36 cellular contexts compared by ENCODE assay signal in genomic region chr1:222325506-222325905, GRCh38.
"Had no signal": no experiment of that assay in that cellular context is flagged by ENCODE, and none has a peak within 500 bp of the region (broad histone marks: within the 10 kb centered on the region; RNA-seq: fewer than 3 reads in every experiment).

No MANE protein-coding gene starts in this region.

- ATAC-seq: activated CD8-positive, alpha-beta memory T cell treated with anti-CD3 and anti-CD28 coated beads, Interleukin-2, amount 10 ng/mL, durations not matched to agents 7 days and 5 days; activated CD8-positive, alpha-beta T cell treated with anti-CD3 and anti-CD28 coated beads, Interleukin-2, amount 10 ng/mL, durations not matched to agents 7 days and 5 days; activated naive CD4-positive, alpha-beta T cell treated with anti-CD3 and anti-CD28 coated beads, Interleukin-2, amount 50 U/mL, for 72 hours; activated T-helper 17 cell treated with anti-CD3 and anti-CD28 coated beads, Interleukin-2, amount 50 U/mL, for 72 hours; body of pancreas had no signal

- FAIRE-seq: astrocyte, TTC549 had no signal

- H3K36me3 Mint-ChIP-seq: activated CD8-positive, alpha-beta memory T cell treated with anti-CD3 and anti-CD28 coated beads, Interleukin-2, amount 10 ng/mL, durations not matched to agents 7 days and 5 days; activated naive CD4-positive, alpha-beta T cell treated with anti-CD3 and anti-CD28 coated beads, Interleukin-2, amount 50 U/mL, for 72 hours had no signal

- H3K27ac Mint-ChIP-seq: activated B cell treated with CpG ODN at 0.5 μM for 24 hours; activated CD4-positive, alpha-beta memory T cell treated with anti-CD3 and anti-CD28 coated beads, Interleukin-2, amount 10 ng/mL, durations not matched to agents 7 days and 5 days; activated CD4-positive, alpha-beta T cell treated with anti-CD3 and anti-CD28 coated beads, Interleukin-2, amount 10 ng/mL, durations not matched to agents 24 days and 14 days; activated CD8-positive, alpha-beta memory T cell treated with anti-CD3 and anti-CD28 coated beads, Interleukin-2, amount 10 ng/mL, durations not matched to agents 7 days and 5 days; activated CD8-positive, alpha-beta T cell treated with anti-CD3 and anti-CD28 coated beads, Interleukin-2, amount 10 ng/mL, durations not matched to agents 7 days and 5 days; activated naive CD4-positive, alpha-beta T cell treated with anti-CD3 and anti-CD28 coated beads for 36 hours; activated naive CD4-positive, alpha-beta T cell treated with anti-CD3 and anti-CD28 coated beads, Interleukin-2, amount 50 U/mL, for 72 hours; activated naive CD8-positive, alpha-beta T cell treated with anti-CD3 and anti-CD28 coated beads for 36 hours; activated T-cell treated with anti-CD3 and anti-CD28 coated beads, Interleukin-2, amount 50 U/mL, for 24 hours; activated T-helper 1 cell treated with anti-CD3 and anti-CD28 coated beads, Interleukin-12 subunit alpha, Interleukin-12 subunit beta, Interleukin-2, Interleukin-4 antibody, amounts not matched to agents 30 ng/mL and 10 ng/mL and 1 ng/mL, durations not matched to agents 14 hours and 24 hours and 36 hours; activated T-helper 17 cell treated with anti-CD3 and anti-CD28 coated beads, Interleukin-2, amount 50 U/mL, for 72 hours; T-helper 1 cell treated with Interleukin-12 subunit alpha and Interleukin-12 subunit beta and Interleukin-4 antibody, amounts not matched to agents 30 μg/mL and 1 μg/mL, for 36 hours; T-helper 2 cell treated with Interferon-gamma antibody and Interleukin-4, amounts not matched to agents 5 μg/mL and 100 μg/mL, for 36 hours had no signal

- H3K9me3 ChIP-seq: adrenal gland, body of pancreas, breast epithelium had no signal

- H3K4me1 Mint-ChIP-seq: activated B cell treated with CpG ODN at 0.5 μM for 24 hours; activated CD4-positive, alpha-beta memory T cell treated with anti-CD3 and anti-CD28 coated beads, Interleukin-2, amount 10 ng/mL, durations not matched to agents 7 days and 5 days; activated CD4-positive, alpha-beta T cell treated with anti-CD3 and anti-CD28 coated beads, Interleukin-2, amount 10 ng/mL, durations not matched to agents 24 days and 14 days; activated CD8-positive, alpha-beta memory T cell treated with anti-CD3 and anti-CD28 coated beads, Interleukin-2, amount 10 ng/mL, durations not matched to agents 7 days and 5 days; activated naive CD8-positive, alpha-beta T cell treated with anti-CD3 and anti-CD28 coated beads for 36 hours had no signal

- H3K27me3 Mint-ChIP-seq: activated CD4-positive, alpha-beta memory T cell treated with anti-CD3 and anti-CD28 coated beads, Interleukin-2, amount 10 ng/mL, durations not matched to agents 7 days and 5 days; activated CD4-positive, alpha-beta T cell treated with anti-CD3 and anti-CD28 coated beads, Interleukin-2, amount 10 ng/mL, durations not matched to agents 24 days and 14 days; activated CD8-positive, alpha-beta memory T cell treated with anti-CD3 and anti-CD28 coated beads, Interleukin-2, amount 10 ng/mL, durations not matched to agents 7 days and 5 days; activated naive CD8-positive, alpha-beta T cell treated with anti-CD3 and anti-CD28 coated beads for 36 hours; activated T-cell treated with anti-CD3 and anti-CD28 coated beads, Interleukin-2, amount 50 U/mL, for 24 hours; activated T-helper 17 cell treated with anti-CD3 and anti-CD28 coated beads, Interleukin-2, amount 50 U/mL, for 72 hours had no signal

- DNase-seq: activated B cell treated with CpG ODN at 0.5 μM for 24 hours; activated CD4-positive, alpha-beta memory T cell treated with anti-CD3 and anti-CD28 coated beads, Interleukin-2, amount 10 ng/mL, durations not matched to agents 7 days and 5 days; activated CD4-positive, alpha-beta T cell treated with anti-CD3 and anti-CD28 coated beads for 4 hours; activated CD4-positive, alpha-beta T cell treated with anti-CD3 and anti-CD28 coated beads, Interleukin-2, amount 10 ng/mL, durations not matched to agents 24 days and 14 days; activated CD4-positive, alpha-beta T cell treated with anti-CD3 and anti-CD28 coated beads, Interleukin-2, amount 50 U/mL, for 48 hours; activated CD4-positive, CD25-positive, alpha-beta regulatory T cell treated with anti-CD3 and anti-CD28 coated beads, Interleukin-2, amount 50 U/mL, for 72 hours; activated CD8-positive, alpha-beta memory T cell treated with anti-CD3 and anti-CD28 coated beads for 24 hours; activated CD8-positive, alpha-beta memory T cell treated with anti-CD3 and anti-CD28 coated beads, Interleukin-2, amount 10 ng/mL, durations not matched to agents 7 days and 5 days; activated CD8-positive, alpha-beta memory T cell treated with anti-CD3 and anti-CD28 coated beads, Interleukin-2, amount 50 U/mL, for 48 hours; activated CD8-positive, alpha-beta T cell treated with anti-CD3 and anti-CD28 coated beads, Interleukin-2, amount 10 ng/mL, durations not matched to agents 7 days and 5 days; activated effector memory CD4-positive, alpha-beta T cell treated with anti-CD3 and anti-CD28 coated beads, Interleukin-2, amount 50 U/mL, for 16 hours; activated gamma-delta T cell treated with Interleukin-2 at 50 U/mL for 16 hours; activated naive CD4-positive, alpha-beta T cell; activated naive CD4-positive, alpha-beta T cell treated with anti-CD3 and anti-CD28 coated beads for 36 hours; activated naive CD4-positive, alpha-beta T cell treated with anti-CD3 and anti-CD28 coated beads, Interleukin-2, amount 50 U/mL, for 16 hours; activated naive CD8-positive, alpha-beta T cell treated with anti-CD3 and anti-CD28 coated beads for 36 hours; activated T-cell treated with anti-CD3 and anti-CD28 coated beads, Interleukin-2, amount 50 U/mL, for 24 hours; activated T-cell treated with anti-CD3 and anti-CD28 coated beads, Interleukin-2, amount 50 U/mL, for 48 hours; adrenal gland; amniotic stem cell; aorta; body of pancreas; brain microvascular endothelial cell; central memory CD4-positive, alpha-beta T cell; T-helper 1 cell; T-helper 2 cell; T-helper 9 cell had no signal

- H3K4me3 Mint-ChIP-seq: activated B cell treated with CpG ODN at 0.5 μM for 24 hours; activated CD4-positive, alpha-beta memory T cell treated with anti-CD3 and anti-CD28 coated beads, Interleukin-2, amount 10 ng/mL, durations not matched to agents 7 days and 5 days; activated CD4-positive, alpha-beta T cell treated with anti-CD3 and anti-CD28 coated beads, Interleukin-2, amount 10 ng/mL, durations not matched to agents 24 days and 14 days; activated CD8-positive, alpha-beta memory T cell treated with anti-CD3 and anti-CD28 coated beads, Interleukin-2, amount 10 ng/mL, durations not matched to agents 7 days and 5 days; activated CD8-positive, alpha-beta T cell treated with anti-CD3 and anti-CD28 coated beads, Interleukin-2, amount 10 ng/mL, durations not matched to agents 7 days and 5 days; activated naive CD4-positive, alpha-beta T cell treated with anti-CD3 and anti-CD28 coated beads for 36 hours; activated naive CD8-positive, alpha-beta T cell treated with anti-CD3 and anti-CD28 coated beads for 36 hours; activated T-cell treated with anti-CD3 and anti-CD28 coated beads, Interleukin-2, amount 50 U/mL, for 24 hours; activated T-helper 1 cell treated with anti-CD3 and anti-CD28 coated beads, Interleukin-12 subunit alpha, Interleukin-12 subunit beta, Interleukin-2, Interleukin-4 antibody, amounts not matched to agents 30 ng/mL and 10 ng/mL and 1 ng/mL, durations not matched to agents 14 hours and 24 hours and 36 hours; activated T-helper 17 cell treated with anti-CD3 and anti-CD28 coated beads, Interleukin-2, amount 50 U/mL, for 72 hours; T-helper 1 cell treated with Interleukin-12 subunit alpha and Interleukin-12 subunit beta and Interleukin-4 antibody, amounts not matched to agents 30 μg/mL and 1 μg/mL, for 36 hours; T-helper 2 cell treated with Interferon-gamma antibody and Interleukin-4, amounts not matched to agents 5 μg/mL and 100 μg/mL, for 36 hours had no signal

- H3K36me3 ChIP-seq: adrenal gland, brain microvascular endothelial cell, breast epithelium had no signal

- H3K27ac ChIP-seq: adrenal gland, body of pancreas, brain microvascular endothelial cell, breast epithelium, VCaP had no signal

- H3K9me3 Mint-ChIP-seq: activated CD4-positive, alpha-beta memory T cell treated with anti-CD3 and anti-CD28 coated beads, Interleukin-2, amount 10 ng/mL, durations not matched to agents 7 days and 5 days; activated naive CD4-positive, alpha-beta T cell treated with anti-CD3 and anti-CD28 coated beads for 36 hours; activated naive CD4-positive, alpha-beta T cell treated with anti-CD3 and anti-CD28 coated beads, Interleukin-2, amount 50 U/mL, for 72 hours; activated T-cell treated with anti-CD3 and anti-CD28 coated beads, Interleukin-2, amount 50 U/mL, for 24 hours; activated T-helper 1 cell treated with anti-CD3 and anti-CD28 coated beads, Interleukin-12 subunit alpha, Interleukin-12 subunit beta, Interleukin-2, Interleukin-4 antibody, amounts not matched to agents 30 ng/mL and 10 ng/mL and 1 ng/mL, durations not matched to agents 14 hours and 24 hours and 36 hours; activated T-helper 17 cell treated with anti-CD3 and anti-CD28 coated beads, Interleukin-2, amount 50 U/mL, for 72 hours; T-helper 2 cell treated with Interferon-gamma antibody and Interleukin-4, amounts not matched to agents 5 μg/mL and 100 μg/mL, for 36 hours had no signal
